In the genomic region with DNA sequence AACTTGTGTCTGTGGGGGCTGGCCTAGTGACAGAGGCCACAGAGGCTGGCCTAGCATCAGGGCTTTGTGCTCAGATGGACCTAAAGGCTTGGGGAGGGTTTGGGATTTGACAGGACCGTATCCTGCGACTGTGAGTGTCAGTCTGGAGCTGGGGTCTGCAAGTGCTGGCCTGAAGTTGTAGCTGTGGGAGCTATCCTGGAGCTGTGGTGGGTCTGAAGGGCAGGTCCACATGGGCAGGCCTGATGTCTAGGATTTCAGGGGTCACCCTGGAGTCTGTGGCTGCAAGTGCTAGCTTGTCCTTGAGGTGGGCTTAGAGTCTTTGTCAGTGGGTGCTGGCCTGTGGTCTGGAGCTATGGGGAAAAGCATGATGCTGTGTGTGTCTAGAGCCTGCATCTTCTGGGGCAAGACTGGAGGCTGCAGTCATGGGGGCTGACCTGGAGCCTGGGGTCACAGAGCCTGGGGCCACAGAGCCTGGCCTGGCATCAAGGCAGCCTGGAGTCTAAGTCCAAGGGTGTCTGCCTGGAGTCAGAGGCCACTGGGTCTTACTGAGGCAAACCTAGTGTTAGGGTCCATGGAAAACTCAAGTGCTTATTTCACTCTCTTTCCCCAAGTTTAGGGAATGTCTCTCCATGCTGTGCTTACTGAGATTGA, we compare ENCODE assay signal across 8 cellular contexts. TPM values are rescaled to one million over a fixed set of nuclear protein-coding genes. Genes with fewer than 3 reads are reported as not detected.
"Had no signal": no experiment of that assay in that cellular context is flagged by ENCODE, and none has a peak within 500 bp of the region (broad histone marks: within the 10 kb centered on the region; RNA-seq: fewer than 3 reads in every experiment).

No MANE protein-coding gene starts in this region.

- H3K36me3 ChIP-seq: HAP-1 had no signal

- H3K4me1 Mint-ChIP-seq: GM23338 had no signal

- H3K4me3 ChIP-seq: GM23338, HAP-1, K562 had no signal

- H3K4me1 ChIP-seq: HAP-1 had no signal

- H3K9me3 ChIP-seq: HAP-1 had no signal

- H3K9me3 Mint-ChIP-seq: GM23338 had no signal

- ATAC-seq: GM23338, HCT116, K562 had no signal

- H2AFZ ChIP-seq: GM23338 had no signal

- H3K27ac Mint-ChIP-seq: GM23338, HFFc6 had no signal

- H3K4me3 Mint-ChIP-seq: GM23338, HFFc6 had no signal

- H3K4me2 ChIP-seq: GM23338 had no signal

- DNase-seq: HFFc6, IMR-90 had no signal

RNA-seq across cellular contexts. Expression of a gene that starts 3.6 kb away (rescaled TPM):
- total RNA-seq: GM23338, H1, HFFc6, HT-29, IMR-90, K562 had no signal
- polyA plus RNA-seq: GM23338, H1, IMR-90, K562 had no signal

RNA-seq across cellular contexts. Expression of a gene that starts 35.7 kb away (rescaled TPM):
- total RNA-seq: GM23338, H1, HFFc6, HT-29, IMR-90 had no signal
- polyA plus RNA-seq: GM23338, H1, IMR-90, K562 had no signal
